ENCODE assay signal across 8 cellular contexts in genomic region chr21:43789276-43790052, GRCh38. TPM values are rescaled to one million over a fixed set of nuclear protein-coding genes. Genes with fewer than 3 reads are reported as not detected.
DNase-seq lines count a peak whose midpoint lies in the region; ATAC-seq and TF ChIP-seq lines count a peak whose summit lies in the region.

TSS of gene RRP1 (plus strand) at chr21:43789577. CDS start at chr21:43789630, 53 bp downstream.

- peaks cover 39% of the 10 kb centered on the region for H3K36me3 ChIP-seq in BE2C

- H3K4me3 ChIP-seq in BE2C (ENCODE audit: low read depth, low read length) = peak within 1 kb of the TSS; percentile 98

- H3K27me3 ChIP-seq in BE2C = no peaks in the 10 kb centered on the region

- H3K4me1 Mint-ChIP-seq in chondrocyte (ENCODE audit: low read depth) = peaks cover 17% of the 10 kb centered on the region

- ATAC-seq in HG03439 (IDR thresholded peaks at IDR 0.05; ENCODE audit: unreplicated experiment) = peak; percentile 78

- H3K9me3 Mint-ChIP-seq in chondrocyte (ENCODE audit: low read depth) = no peaks in the 10 kb centered on the region

- H3K4me3 Mint-ChIP-seq in chondrocyte (ENCODE audit: unreplicated experiment) = peak within 1 kb of the TSS; percentile 87

- H3K4me1 ChIP-seq in BE2C = no peaks in the 10 kb centered on the region

- H3K27ac Mint-ChIP-seq in chondrocyte (ENCODE audit: unreplicated experiment) = peak within 1 kb of the TSS; percentile 89

- DNase-seq in BE2C (peak; percentile 94), GM19238 (ENCODE audit: insufficient read length, low spot score) (peak; percentile 96), NCI-H510A treated with DMSO at 0.1 percent for 48 hours (lab: John Stamatoyannopoulos, UW) (peak; percentile 88), chondrocyte (ENCODE audit: low spot score) (no peak), kidney tubule cell (ENCODE audit: low spot score) (peak; percentile 90)
- DNase-seq in activated CD4-positive, alpha-beta T cell treated with anti-CD3 and anti-CD28 coated beads for 24 hours (ENCODE audit: low read depth in 2 of 2) = peak; percentile 91 to 94
- peak; percentile 88 to 90 for DNase-seq in stimulated activated CD4-positive, alpha-beta T cell treated with anti-CD3 and anti-CD28 coated beads, Interleukin-1b, Interleukin-23, amount 100 ng/mL, for 1 hour (ENCODE audit: low read depth in 2 of 2)

- peak; percentile 58 for TF ChIP-seq CTCF in BE2C (IDR thresholded peaks at IDR 0.05; ENCODE audit: low read depth, low read length)
- TF ChIP-seq CTCF in chondrocyte (IDR thresholded peaks at IDR 0.05) = peak; percentile 89

- H3K9me3 ChIP-seq in BE2C = no peaks in the 10 kb centered on the region

- peaks cover 11% of the 10 kb centered on the region for H3K36me3 Mint-ChIP-seq in chondrocyte (ENCODE audit: low read depth)

- H3K27me3 Mint-ChIP-seq in chondrocyte (ENCODE audit: low read depth) = no peaks in the 10 kb centered on the region

RNA-seq across cellular contexts. Expression of gene RRP1, which starts in this region (rescaled TPM):
- 57.2 TPM for polyA plus RNA-seq in BE2C (2012; ENCODE audit: insufficient read depth, insufficient read length, low read depth)
- 18.4 to 19.6 TPM (median 19.2 TPM) in 3 replicates for total RNA-seq in chondrocyte
